1 cellular context compared by ENCODE assay signal in the genomic region with DNA sequence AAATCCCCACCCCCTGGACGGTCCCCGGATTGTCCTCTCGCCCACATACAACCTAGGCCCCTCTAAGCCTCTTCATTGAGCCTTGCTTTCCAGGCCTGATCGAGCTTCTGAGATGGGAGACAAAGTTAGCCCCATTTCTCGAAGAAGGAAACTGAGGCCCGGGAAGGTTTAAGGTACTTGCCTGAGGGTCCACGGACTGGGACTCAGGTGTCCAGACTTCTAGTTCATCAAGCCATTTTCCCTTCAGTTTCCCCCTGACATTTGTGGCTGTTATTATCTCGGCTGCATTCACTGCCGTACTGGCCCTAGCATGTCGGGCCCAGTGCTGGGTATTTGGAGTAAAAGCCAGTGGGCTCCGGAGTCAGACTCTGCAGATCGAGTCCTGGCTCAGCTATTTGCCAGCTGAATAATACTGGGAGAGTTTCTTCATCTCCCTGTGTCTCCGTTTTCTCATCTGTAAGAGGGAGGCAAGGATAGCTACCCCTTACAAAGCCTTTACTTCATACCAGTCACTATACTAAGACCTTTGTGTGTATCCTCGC.
TF ChIP-seq lines count a peak whose summit lies in the region.

No MANE protein-coding gene starts in this region.

TF ChIP-seq in K562, 482 proteins besides CTCF, POLR2A, EP300 and RAD21 (continued from another document):
- TF ChIP-seq NR3C1 (CRISPR knock-in tag; IDR thresholded peaks at IDR 0.05) (0 out of 2 replicates have a peak, but pooled peaks have one; percentile 17), ZC3H4 (CRISPR knock-in tag; IDR thresholded peaks at IDR 0.05; ENCODE audit: borderline replicate concordance) (0 out of 2 replicates have a peak, but pooled peaks have one; percentile 59), TEAD4 (IDR thresholded peaks at IDR 0.05; ENCODE audit: low read length) (no peak), TEAD4 (CRISPR knock-in tag; IDR thresholded peaks at IDR 0.05; ENCODE audit: borderline replicate concordance) (0 out of 2 replicates have a peak, but pooled peaks have one; percentile 57), FOXA3 (CRISPR knock-in tag; conservative IDR thresholded peaks at IDR 0.05 in 1 of 2, IDR thresholded peaks at IDR 0.05 in 1 of 2) (peak in 1 of 2 experiments; percentile 82; a peak in 1 of 4 replicates), ZFX (CRISPR knock-in tag; IDR thresholded peaks at IDR 0.05) (peak; percentile 5; the same call in 1 of the 2 replicates)
- TF ChIP-seq, protein P1, sequence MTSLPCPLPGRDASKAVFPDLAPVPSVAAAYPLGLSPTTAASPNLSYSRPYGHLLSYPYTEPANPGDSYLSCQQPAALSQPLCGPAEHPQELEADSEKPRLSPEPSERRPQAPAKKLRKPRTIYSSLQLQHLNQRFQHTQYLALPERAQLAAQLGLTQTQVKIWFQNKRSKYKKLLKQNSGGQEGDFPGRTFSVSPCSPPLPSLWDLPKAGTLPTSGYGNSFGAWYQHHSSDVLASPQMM (CRISPR knock-in tag; IDR thresholded peaks at IDR 0.05), result no peak
